ENCODE assay signal across 8 cellular contexts in genomic region chr2:231714639-231715498, GRCh38. TPM values are rescaled to one million over a fixed set of nuclear protein-coding genes. Genes with fewer than 3 reads are reported as not detected.
DNase-seq lines count a peak whose midpoint lies in the region; ATAC-seq and TF ChIP-seq lines count a peak whose summit lies in the region.

No MANE protein-coding gene starts in this region.

- H3K27me3 ChIP-seq in DND-41 (ENCODE audit: insufficient read depth, low read length, poor library complexity) (no peaks in the 10 kb centered on the region), SJSA1 (replicated peaks) (no peaks in the 10 kb centered on the region), psoas muscle (ENCODE audit: insufficient read depth in 3 of 3, low read length in 2 of 3) (no peaks in the 10 kb centered on the region)

- DNase-seq in DND-41 (peak; percentile 82), KBM-7 (peak; percentile 85), SJSA1 (ENCODE audit: low read depth in 1 of 2, low spot score in 2 of 2) (peak; percentile 75 to 76), Right ventricle myocardium superior (peak; percentile 79), psoas muscle (peak; percentile 78 to 83), hepatic stellate cell (ENCODE audit: low spot score) (no peak)
- DNase-seq in activated naive CD4-positive, alpha-beta T cell treated with anti-CD3 and anti-CD28 coated beads for 36 hours = peak; percentile 88

- CTCF ChIA-PET in activated naive CD4-positive, alpha-beta T cell treated with anti-CD3 and anti-CD28 coated beads for 36 hours (lab: Charles Lee) = interaction anchor here (0.6 to 12.1 kb wide), 33 partner anchors 8 to 248 kb away, joined by 3 to 408 read pairs (median 7); partner anchors contain the start of gene PTMA

- TF ChIP-seq CTCF in DND-41 (IDR thresholded peaks at IDR 0.05; ENCODE audit: borderline replicate concordance, extremely low read depth, low read length, poor library complexity, severe bottlenecking) (peak; percentile 88), psoas muscle (IDR thresholded peaks at IDR 0.05) (peak; percentile 96)

- H2AFZ ChIP-seq in DND-41 (ENCODE audit: low read depth, low read length) = no peak overlapping the region

- no peak overlapping the region for H3K4me3 Mint-ChIP-seq in activated naive CD4-positive, alpha-beta T cell treated with anti-CD3 and anti-CD28 coated beads for 36 hours

- H3K9me3 ChIP-seq in DND-41 (ENCODE audit: insufficient read depth, low read length, severe bottlenecking) (no peaks in the 10 kb centered on the region), SJSA1 (replicated peaks) (peaks cover 2% of the 10 kb centered on the region; the same call in 1 of the 2 replicates), psoas muscle (no peaks in the 10 kb centered on the region)

- H3K4me1 ChIP-seq in DND-41 (ENCODE audit: insufficient read depth, low read length) (peaks cover 30% of the 10 kb centered on the region), SJSA1 (replicated peaks) (peaks cover 69% of the 10 kb centered on the region), psoas muscle (peaks cover 39% of the 10 kb centered on the region)

- no peaks in the 10 kb centered on the region for H3K27me3 Mint-ChIP-seq in activated naive CD4-positive, alpha-beta T cell treated with anti-CD3 and anti-CD28 coated beads for 36 hours (ENCODE audit: low read depth)

- H3K4me2 ChIP-seq in DND-41 (ENCODE audit: insufficient read depth, low read length) = no peak overlapping the region

- peaks cover 27% of the 10 kb centered on the region for H3K4me1 Mint-ChIP-seq in activated naive CD4-positive, alpha-beta T cell treated with anti-CD3 and anti-CD28 coated beads for 36 hours (ENCODE audit: low read depth)

- H3K27ac ChIP-seq in DND-41 (ENCODE audit: low read length) (peak overlapping the region; percentile 55), SJSA1 (no peak overlapping the region), psoas muscle (no peak overlapping the region)

- ATAC-seq in DND-41 (ENCODE audit: insufficient read depth, low read depth) = peak; percentile 49
- peak; percentile 35 for ATAC-seq in Right ventricle myocardium superior (ENCODE audit: poor library complexity)
- peak in 2 of 4 donors; percentile 24 to 44 for ATAC-seq in psoas muscle
- ATAC-seq in GM18858 (IDR thresholded peaks at IDR 0.05; ENCODE audit: unreplicated experiment) = no peak

- H3K36me3 Mint-ChIP-seq in activated naive CD4-positive, alpha-beta T cell treated with anti-CD3 and anti-CD28 coated beads for 36 hours (ENCODE audit: low read depth) = peaks cover 29% of the 10 kb centered on the region

- in situ Hi-C loops in KBM-7 (cut with MboI; ENCODE audit: low pct_unique_long_range_greater_than_20kb, low sequenced_read_pairs) = no loop called here

- peaks cover 50% of the 10 kb centered on the region for H3K79me2 ChIP-seq in DND-41 (ENCODE audit: insufficient read depth, low read length)

- 58 to 63% (median 62%) methylated on average over 17 of the region's 17 CpGs for WGBS in psoas muscle, 3 donors

- peaks cover 51% of the 10 kb centered on the region for H4K20me1 ChIP-seq in DND-41 (ENCODE audit: insufficient read depth, low read length)

- H3K9ac ChIP-seq in DND-41 (ENCODE audit: low read depth, low read length) = peak overlapping the region; percentile 11; the same call in 1 of the 2 replicates

- intact Hi-C loops in activated naive CD4-positive, alpha-beta T cell treated with anti-CD3 and anti-CD28 coated beads for 36 hours (cut with micrococcal nuclease) = loop anchor here (1.0 kb wide), 5 partner anchors 9 to 152 kb away; no protein-coding TSS in a partner anchor
- intact Hi-C loops in Right ventricle myocardium superior (cut with DNase I) (loop anchor here (1.0 to 2.0 kb wide), 2 partner anchors 34 to 103 kb away; no protein-coding TSS in a partner anchor), psoas muscle (cut with DNase I) (loop anchor here (1.0 to 5.0 kb wide), 6 partner anchors 38 to 104 kb away; partner anchors contain the start of gene PDE6D (in 1 of the 2))

- peak overlapping the region; percentile 80 for H3K27ac Mint-ChIP-seq in activated naive CD4-positive, alpha-beta T cell treated with anti-CD3 and anti-CD28 coated beads for 36 hours

- H3K36me3 ChIP-seq in DND-41 (ENCODE audit: insufficient read depth, low read length) = peaks cover 54% of the 10 kb centered on the region
- H3K36me3 ChIP-seq in SJSA1 = peaks cover 50% of the 10 kb centered on the region
- H3K36me3 ChIP-seq in psoas muscle (ENCODE audit: insufficient read depth in 1 of 2, low read depth in 1 of 2) = peaks cover 0 to 25% of the 10 kb centered on the region in 2 donors

- no peaks in the 10 kb centered on the region for H3K9me3 Mint-ChIP-seq in activated naive CD4-positive, alpha-beta T cell treated with anti-CD3 and anti-CD28 coated beads for 36 hours

- no peak overlapping the region for H3K4me3 ChIP-seq in DND-41 (ENCODE audit: low read depth in 1 of 2, low read length in 2 of 2)
- H3K4me3 ChIP-seq in SJSA1 = no peak overlapping the region
- no peak overlapping the region for H3K4me3 ChIP-seq in psoas muscle

RNA-seq across cellular contexts. Expression of gene PTMA, which starts 6.5 kb away (rescaled TPM):
- 971 and 998 TPM in 2 replicates for total RNA-seq in SJSA1 (2014; rRNA removed; shearing (Covaris generic))
- 1,000 to 10,000 TPM; 2,162 to 2,216 TPM for total RNA-seq in activated naive CD4-positive, alpha-beta T cell treated with anti-CD3 and anti-CD28 coated beads for 36 hours
- total RNA-seq in Right ventricle myocardium superior (195 TPM), psoas muscle (100 to 1,000 TPM; 124 to 263 (median 168) TPM)
- 100 to 1,000 TPM; 210 to 347 (median 274) TPM for polyA plus RNA-seq in psoas muscle
